Comparison of ENCODE assay signal across 25 cellular contexts in the genomic region with DNA sequence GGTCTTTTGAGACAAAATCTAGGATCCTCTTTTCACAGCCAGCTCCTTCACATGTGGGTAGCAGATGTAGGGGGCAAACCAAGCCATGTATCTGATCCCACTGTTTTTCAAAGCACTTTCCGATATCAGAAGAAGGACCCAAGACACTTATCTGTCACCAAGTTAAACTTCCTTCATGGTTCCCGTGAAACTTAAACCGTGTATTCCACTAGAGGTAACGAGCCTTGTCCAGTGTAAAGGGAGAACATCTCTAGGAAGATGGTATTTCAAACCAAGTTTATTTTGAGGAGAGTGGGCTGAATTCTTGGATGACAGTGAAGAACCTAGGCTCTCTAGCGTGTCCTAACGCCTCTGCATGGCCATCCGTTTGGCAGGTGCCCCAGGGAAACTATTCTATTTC.
"Had no signal": no experiment of that assay in that cellular context is flagged by ENCODE, and none has a peak within 500 bp of the region (broad histone marks: within the 10 kb centered on the region; RNA-seq: fewer than 3 reads in every experiment).

No MANE protein-coding gene starts in this region.

- H3K4me3 Mint-ChIP-seq: IgD-negative memory B cell had no signal

- H3K27ac ChIP-seq: RWPE1 had no signal

- H3K27me3 ChIP-seq: MG63 had no signal

- H3K36me3 ChIP-seq: MG63 had no signal

- H3K9me3 ChIP-seq: MG63, SK-N-SH had no signal

- DNase-seq: Karpas-422; KBM-7; MG63; NCI-H1092; NCI-H1105 treated with DMSO at 0.1 percent for 48 hours; NCI-H1417 treated with DMSO at 0.1 percent for 48 hours; NCI-H146; NCI-H1694 treated with DMSO at 0.1 percent for 48 hours; NCI-H2029; NCI-H2081 treated with DMSO at 0.1 percent for 48 hours; NCI-H2171; NCI-H226; NCI-H446; NCI-H510A; NCI-H524 treated with DMSO at 0.1 percent for 48 hours; NCI-H69; NCI-H774; NK-92 treated with Interleukin-12 subunit alpha and Interleukin-12 subunit beta, amount 100 ng/mL, for 24 hours; PC-3; SHP77; SK-N-SH; SW 1271 had no signal

- H3K27ac Mint-ChIP-seq: IgD-negative memory B cell had no signal

- H3K4me3 ChIP-seq: MG63 had no signal

- H3K9ac ChIP-seq: SK-N-SH had no signal

- H3K4me2 ChIP-seq: SK-N-SH had no signal

- H3K4me1 Mint-ChIP-seq: IgD-negative memory B cell had no signal

- ATAC-seq: Panc1, PC-3 had no signal
